Comparison of ENCODE assay signal across 1 cellular context in the genomic region with DNA sequence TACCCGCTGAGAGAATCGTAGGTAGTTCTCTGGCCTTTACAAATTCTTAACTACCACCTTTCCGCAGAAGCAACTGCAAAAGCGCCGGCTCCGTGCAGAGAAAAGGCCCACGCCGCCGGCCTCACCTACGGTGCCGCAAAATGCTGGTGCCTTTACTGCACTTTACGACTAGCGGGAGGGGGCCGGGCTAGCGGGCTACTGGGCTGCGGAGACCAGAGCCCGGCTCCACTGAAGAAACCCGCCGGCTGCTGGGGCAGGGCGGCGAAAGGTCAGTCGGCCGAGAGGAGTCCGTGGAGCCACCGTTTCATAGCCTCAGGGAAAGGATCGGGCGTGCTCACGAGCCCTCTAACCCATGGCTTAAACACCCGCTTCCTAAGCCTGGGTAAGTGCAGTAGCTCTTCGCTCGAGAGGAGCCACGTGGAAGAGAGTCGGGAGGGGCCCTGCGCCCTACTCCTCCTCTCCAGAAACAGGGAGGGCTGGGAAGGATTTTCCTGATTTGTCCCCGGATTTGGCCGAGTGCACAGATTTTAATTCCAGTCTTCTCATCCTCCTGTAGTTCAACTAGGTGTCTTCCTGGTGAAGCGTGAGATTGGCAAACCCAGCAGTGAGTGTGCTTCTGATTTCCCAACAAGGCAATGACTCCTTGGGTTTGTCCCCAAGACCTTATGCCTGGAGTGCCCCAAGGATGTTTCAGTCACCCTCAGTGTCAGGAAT.
TF ChIP-seq lines count a peak whose summit lies in the region.

Gene DPH5, minus strand, starts transcription at position 105 of the 714 bp plus-strand sequence. CDS start 341 bp downstream, outside the sequence.

TF ChIP-seq in K562, 482 proteins besides CTCF, POLR2A, EP300 and RAD21 (continued from another document and continues in another):
- TF ChIP-seq ILK (tag; IDR thresholded peaks at IDR 0.05; ENCODE audit: borderline replicate concordance, low read depth): no peak
- no peak for TF ChIP-seq PHB (CRISPR knock-in tag; IDR thresholded peaks at IDR 0.05)
- no peak for TF ChIP-seq EZH2 (IDR thresholded peaks at IDR 0.05; ENCODE audit: borderline replicate concordance, low read depth, low read length)
- TF ChIP-seq CBX2 (IDR thresholded peaks at IDR 0.05; ENCODE audit: insufficient read depth, low read length, poor library complexity, severe bottlenecking): no peak
- no peak for TF ChIP-seq RBM22 (IDR thresholded peaks at IDR 0.05; ENCODE audit: low read depth, low read length, poor library complexity, severe bottlenecking)
- no peak for TF ChIP-seq ATF4 (CRISPR knock-in tag; IDR thresholded peaks at IDR 0.05)
- TF ChIP-seq SPI1 (IDR thresholded peaks at IDR 0.05; ENCODE audit: borderline replicate concordance, low read depth, low read length): no peak
- TF ChIP-seq ZNF143 (CRISPR knock-in tag; IDR thresholded peaks at IDR 0.05): no peak
- no peak for TF ChIP-seq THRA (IDR thresholded peaks at IDR 0.05)
- TF ChIP-seq, protein P1, sequence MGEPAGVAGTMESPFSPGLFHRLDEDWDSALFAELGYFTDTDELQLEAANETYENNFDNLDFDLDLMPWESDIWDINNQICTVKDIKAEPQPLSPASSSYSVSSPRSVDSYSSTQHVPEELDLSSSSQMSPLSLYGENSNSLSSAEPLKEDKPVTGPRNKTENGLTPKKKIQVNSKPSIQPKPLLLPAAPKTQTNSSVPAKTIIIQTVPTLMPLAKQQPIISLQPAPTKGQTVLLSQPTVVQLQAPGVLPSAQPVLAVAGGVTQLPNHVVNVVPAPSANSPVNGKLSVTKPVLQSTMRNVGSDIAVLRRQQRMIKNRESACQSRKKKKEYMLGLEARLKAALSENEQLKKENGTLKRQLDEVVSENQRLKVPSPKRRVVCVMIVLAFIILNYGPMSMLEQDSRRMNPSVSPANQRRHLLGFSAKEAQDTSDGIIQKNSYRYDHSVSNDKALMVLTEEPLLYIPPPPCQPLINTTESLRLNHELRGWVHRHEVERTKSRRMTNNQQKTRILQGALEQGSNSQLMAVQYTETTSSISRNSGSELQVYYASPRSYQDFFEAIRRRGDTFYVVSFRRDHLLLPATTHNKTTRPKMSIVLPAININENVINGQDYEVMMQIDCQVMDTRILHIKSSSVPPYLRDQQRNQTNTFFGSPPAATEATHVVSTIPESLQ (CRISPR knock-in tag; IDR thresholded peaks at IDR 0.05): no peak
- no peak for TF ChIP-seq MTA1 (IDR thresholded peaks at IDR 0.05; ENCODE audit: borderline replicate concordance)
- TF ChIP-seq SNRNP70 (optimal IDR thresholded peaks at IDR 0.05; ENCODE audit: low read depth, low read length): no peak
- TF ChIP-seq ZNF184 (CRISPR knock-in tag; IDR thresholded peaks at IDR 0.05): no peak
- peak; percentile 75 for TF ChIP-seq SMAD1 (IDR thresholded peaks at IDR 0.05; ENCODE audit: low read depth, low read length, partially characterized antibody)
- TF ChIP-seq SREBF1 (IDR thresholded peaks at IDR 0.05; ENCODE audit: borderline replicate concordance, low read depth, low read length): no peak
- peak; percentile 76; the same call in 1 of the 2 replicates for TF ChIP-seq ZBED1 (IDR thresholded peaks at IDR 0.05)
- TF ChIP-seq MBD2 (IDR thresholded peaks at IDR 0.05; ENCODE audit: borderline replicate concordance, low read depth): peak; percentile 62; the same call in 1 of the 2 replicates
- no peak for TF ChIP-seq SMARCB1 (IDR thresholded peaks at IDR 0.05; ENCODE audit: insufficient read length, low read depth)
- TF ChIP-seq MYNN (IDR thresholded peaks at IDR 0.05): peak; percentile 45; the same call in 1 of the 2 replicates
- TF ChIP-seq MYNN (CRISPR knock-in tag; IDR thresholded peaks at IDR 0.05): no peak
- TF ChIP-seq, protein P2, sequence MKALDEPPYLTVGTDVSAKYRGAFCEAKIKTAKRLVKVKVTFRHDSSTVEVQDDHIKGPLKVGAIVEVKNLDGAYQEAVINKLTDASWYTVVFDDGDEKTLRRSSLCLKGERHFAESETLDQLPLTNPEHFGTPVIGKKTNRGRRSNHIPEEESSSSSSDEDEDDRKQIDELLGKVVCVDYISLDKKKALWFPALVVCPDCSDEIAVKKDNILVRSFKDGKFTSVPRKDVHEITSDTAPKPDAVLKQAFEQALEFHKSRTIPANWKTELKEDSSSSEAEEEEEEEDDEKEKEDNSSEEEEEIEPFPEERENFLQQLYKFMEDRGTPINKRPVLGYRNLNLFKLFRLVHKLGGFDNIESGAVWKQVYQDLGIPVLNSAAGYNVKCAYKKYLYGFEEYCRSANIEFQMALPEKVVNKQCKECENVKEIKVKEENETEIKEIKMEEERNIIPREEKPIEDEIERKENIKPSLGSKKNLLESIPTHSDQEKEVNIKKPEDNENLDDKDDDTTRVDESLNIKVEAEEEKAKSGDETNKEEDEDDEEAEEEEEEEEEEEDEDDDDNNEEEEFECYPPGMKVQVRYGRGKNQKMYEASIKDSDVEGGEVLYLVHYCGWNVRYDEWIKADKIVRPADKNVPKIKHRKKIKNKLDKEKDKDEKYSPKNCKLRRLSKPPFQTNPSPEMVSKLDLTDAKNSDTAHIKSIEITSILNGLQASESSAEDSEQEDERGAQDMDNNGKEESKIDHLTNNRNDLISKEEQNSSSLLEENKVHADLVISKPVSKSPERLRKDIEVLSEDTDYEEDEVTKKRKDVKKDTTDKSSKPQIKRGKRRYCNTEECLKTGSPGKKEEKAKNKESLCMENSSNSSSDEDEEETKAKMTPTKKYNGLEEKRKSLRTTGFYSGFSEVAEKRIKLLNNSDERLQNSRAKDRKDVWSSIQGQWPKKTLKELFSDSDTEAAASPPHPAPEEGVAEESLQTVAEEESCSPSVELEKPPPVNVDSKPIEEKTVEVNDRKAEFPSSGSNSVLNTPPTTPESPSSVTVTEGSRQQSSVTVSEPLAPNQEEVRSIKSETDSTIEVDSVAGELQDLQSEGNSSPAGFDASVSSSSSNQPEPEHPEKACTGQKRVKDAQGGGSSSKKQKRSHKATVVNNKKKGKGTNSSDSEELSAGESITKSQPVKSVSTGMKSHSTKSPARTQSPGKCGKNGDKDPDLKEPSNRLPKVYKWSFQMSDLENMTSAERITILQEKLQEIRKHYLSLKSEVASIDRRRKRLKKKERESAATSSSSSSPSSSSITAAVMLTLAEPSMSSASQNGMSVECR (CRISPR knock-in tag; IDR thresholded peaks at IDR 0.05): peak; percentile 80
- no peak; the same call in 1 of the 2 replicates for TF ChIP-seq ELF1 (tag; IDR thresholded peaks at IDR 0.05)
- TF ChIP-seq RBFOX2 (IDR thresholded peaks at IDR 0.05; ENCODE audit: low read depth, low read length): peak; percentile 96
- peak; percentile 94 for TF ChIP-seq TAF1 (IDR thresholded peaks at IDR 0.05; ENCODE audit: control insufficient read depth, extremely low read depth, insufficient read depth, low read length, severe bottlenecking)
- 0 out of 2 replicates have a peak, but pooled peaks have one; percentile 10 for TF ChIP-seq DPF2 (IDR thresholded peaks at IDR 0.05)
- TF ChIP-seq WHSC1 (IDR thresholded peaks at IDR 0.05; ENCODE audit: low read length): no peak
- TF ChIP-seq ZNF23 (CRISPR knock-in tag; IDR thresholded peaks at IDR 0.05): no peak
- TF ChIP-seq SIRT6 (IDR thresholded peaks at IDR 0.05; ENCODE audit: low read depth, low read length): no peak
- TF ChIP-seq SIN3B (IDR thresholded peaks at IDR 0.05; ENCODE audit: low read depth): peak; percentile 53; the same call in 1 of the 2 replicates
- no peak for TF ChIP-seq NR1H2 (CRISPR knock-in tag; IDR thresholded peaks at IDR 0.05)
- TF ChIP-seq NR2C2 (CRISPR knock-in tag; IDR thresholded peaks at IDR 0.05): no peak
- peak; percentile 68 for TF ChIP-seq NR2C2 (tag; IDR thresholded peaks at IDR 0.05)
- TF ChIP-seq, protein P3, sequence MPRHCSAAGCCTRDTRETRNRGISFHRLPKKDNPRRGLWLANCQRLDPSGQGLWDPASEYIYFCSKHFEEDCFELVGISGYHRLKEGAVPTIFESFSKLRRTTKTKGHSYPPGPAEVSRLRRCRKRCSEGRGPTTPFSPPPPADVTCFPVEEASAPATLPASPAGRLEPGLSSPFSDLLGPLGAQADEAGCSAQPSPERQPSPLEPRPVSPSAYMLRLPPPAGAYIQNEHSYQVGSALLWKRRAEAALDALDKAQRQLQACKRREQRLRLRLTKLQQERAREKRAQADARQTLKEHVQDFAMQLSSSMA (CRISPR knock-in tag; IDR thresholded peaks at IDR 0.05): no peak
- 0 out of 2 replicates have a peak, but pooled peaks have one; percentile 23 for TF ChIP-seq ZNF57 (CRISPR knock-in tag; IDR thresholded peaks at IDR 0.05)
- no peak for TF ChIP-seq ZNF316 (IDR thresholded peaks at IDR 0.05)
- TF ChIP-seq ELF2 (CRISPR knock-in tag; IDR thresholded peaks at IDR 0.05): no peak
- TF ChIP-seq NR2F6 (CRISPR knock-in tag; IDR thresholded peaks at IDR 0.05): no peak
- TF ChIP-seq, protein P4, sequence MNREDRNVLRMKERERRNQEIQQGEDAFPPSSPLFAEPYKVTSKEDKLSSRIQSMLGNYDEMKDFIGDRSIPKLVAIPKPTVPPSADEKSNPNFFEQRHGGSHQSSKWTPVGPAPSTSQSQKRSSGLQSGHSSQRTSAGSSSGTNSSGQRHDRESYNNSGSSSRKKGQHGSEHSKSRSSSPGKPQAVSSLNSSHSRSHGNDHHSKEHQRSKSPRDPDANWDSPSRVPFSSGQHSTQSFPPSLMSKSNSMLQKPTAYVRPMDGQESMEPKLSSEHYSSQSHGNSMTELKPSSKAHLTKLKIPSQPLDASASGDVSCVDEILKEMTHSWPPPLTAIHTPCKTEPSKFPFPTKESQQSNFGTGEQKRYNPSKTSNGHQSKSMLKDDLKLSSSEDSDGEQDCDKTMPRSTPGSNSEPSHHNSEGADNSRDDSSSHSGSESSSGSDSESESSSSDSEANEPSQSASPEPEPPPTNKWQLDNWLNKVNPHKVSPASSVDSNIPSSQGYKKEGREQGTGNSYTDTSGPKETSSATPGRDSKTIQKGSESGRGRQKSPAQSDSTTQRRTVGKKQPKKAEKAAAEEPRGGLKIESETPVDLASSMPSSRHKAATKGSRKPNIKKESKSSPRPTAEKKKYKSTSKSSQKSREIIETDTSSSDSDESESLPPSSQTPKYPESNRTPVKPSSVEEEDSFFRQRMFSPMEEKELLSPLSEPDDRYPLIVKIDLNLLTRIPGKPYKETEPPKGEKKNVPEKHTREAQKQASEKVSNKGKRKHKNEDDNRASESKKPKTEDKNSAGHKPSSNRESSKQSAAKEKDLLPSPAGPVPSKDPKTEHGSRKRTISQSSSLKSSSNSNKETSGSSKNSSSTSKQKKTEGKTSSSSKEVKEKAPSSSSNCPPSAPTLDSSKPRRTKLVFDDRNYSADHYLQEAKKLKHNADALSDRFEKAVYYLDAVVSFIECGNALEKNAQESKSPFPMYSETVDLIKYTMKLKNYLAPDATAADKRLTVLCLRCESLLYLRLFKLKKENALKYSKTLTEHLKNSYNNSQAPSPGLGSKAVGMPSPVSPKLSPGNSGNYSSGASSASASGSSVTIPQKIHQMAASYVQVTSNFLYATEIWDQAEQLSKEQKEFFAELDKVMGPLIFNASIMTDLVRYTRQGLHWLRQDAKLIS (CRISPR knock-in tag; IDR thresholded peaks at IDR 0.05): no peak
- TF ChIP-seq PHB2 (IDR thresholded peaks at IDR 0.05; ENCODE audit: low read depth): no peak
- no peak for TF ChIP-seq HLTF (IDR thresholded peaks at IDR 0.05)
- 0 out of 2 replicates have a peak, but pooled peaks have one; percentile 61 for TF ChIP-seq MTA3 (IDR thresholded peaks at IDR 0.05; ENCODE audit: borderline replicate concordance)
- TF ChIP-seq RBM15 (IDR thresholded peaks at IDR 0.05; ENCODE audit: insufficient read depth, low read length): no peak
- no peak for TF ChIP-seq E2F3 (CRISPR knock-in tag; IDR thresholded peaks at IDR 0.05)
- peak; percentile 82 for TF ChIP-seq PML (IDR thresholded peaks at IDR 0.05; ENCODE audit: low read length)
- no peak for TF ChIP-seq NFXL1 (CRISPR knock-in tag; IDR thresholded peaks at IDR 0.05)
- peak; percentile 29 to 32; a peak in 1 of 4 replicates for TF ChIP-seq FOXK2 (conservative IDR thresholded peaks at IDR 0.05 in 1 of 2, IDR thresholded peaks at IDR 0.05 in 1 of 2; ENCODE audit: low read depth in 2 of 2)
- peak; percentile 28; the same call in 1 of the 2 replicates for TF ChIP-seq JUN (IDR thresholded peaks at IDR 0.05; ENCODE audit: borderline replicate concordance, low read depth, low read length)
- peak; percentile 34; the same call in 1 of the 2 replicates for TF ChIP-seq JUN (CRISPR knock-in tag; IDR thresholded peaks at IDR 0.05; ENCODE audit: borderline replicate concordance)
- TF ChIP-seq CHD2 (IDR thresholded peaks at IDR 0.05; ENCODE audit: low read depth, low read length): no peak
- peak; percentile 72; the same call in 1 of the 2 replicates for TF ChIP-seq TOE1 (IDR thresholded peaks at IDR 0.05; ENCODE audit: borderline replicate concordance)
- TF ChIP-seq TOE1 (CRISPR knock-in tag; IDR thresholded peaks at IDR 0.05; ENCODE audit: borderline replicate concordance, low read depth): no peak
- TF ChIP-seq ZBTB43 (CRISPR knock-in tag; IDR thresholded peaks at IDR 0.05): no peak
- no peak for TF ChIP-seq RFX7 (CRISPR knock-in tag; IDR thresholded peaks at IDR 0.05)
- no peak for TF ChIP-seq MCM7 (IDR thresholded peaks at IDR 0.05)
- TF ChIP-seq HDAC3 (IDR thresholded peaks at IDR 0.05; ENCODE audit: borderline replicate concordance, partially characterized antibody): no peak
